In genomic region chr16:1705688-1706385, GRCh38 we compare ENCODE assay signal across 8 cellular contexts. TPM values are rescaled to one million over a fixed set of nuclear protein-coding genes. Genes with fewer than 3 reads are reported as not detected.
DNase-seq lines count a peak whose midpoint lies in the region; ATAC-seq and TF ChIP-seq lines count a peak whose summit lies in the region.

TSS of gene MAPK8IP3 (plus strand) at chr16:1706195. CDS start at chr16:1706340, 145 bp downstream.

- peaks cover 66% of the 10 kb centered on the region for H3K36me3 Mint-ChIP-seq in activated T-cell treated with anti-CD3 and anti-CD28 coated beads, Interleukin-2, amount 50 U/mL, for 24 hours (ENCODE audit: low read depth)

- no peaks in the 10 kb centered on the region for H3K9me3 ChIP-seq in PC-3 (ENCODE audit: low read length)

- peaks cover 27% of the 10 kb centered on the region for H3K4me1 ChIP-seq in PC-3 (ENCODE audit: insufficient read depth, low read length)

- TF ChIP-seq CTCF in PC-3 (conservative IDR thresholded peaks at IDR 0.05; ENCODE audit: low read depth, low read length), result peak; percentile 66

- TF ChIP-seq RAD21 in Ishikawa (IDR thresholded peaks at IDR 0.05; ENCODE audit: low read depth), result no peak

- peak within 1 kb of the TSS; percentile 87 for H3K27ac ChIP-seq in PC-3 (ENCODE audit: low read length)

- H3K9me3 Mint-ChIP-seq in activated T-cell treated with anti-CD3 and anti-CD28 coated beads, Interleukin-2, amount 50 U/mL, for 24 hours, result no peaks in the 10 kb centered on the region

- no TSS peak for BruUV-seq in PC-3 (replicated peaks; lab: Mats Ljungman, UMichigan)

- H3K27ac Mint-ChIP-seq in activated T-cell treated with anti-CD3 and anti-CD28 coated beads, Interleukin-2, amount 50 U/mL, for 24 hours, result peak within 1 kb of the TSS; percentile 99

- CTCF ChIA-PET in PC-3 (lab: Charles Lee), result interaction anchor here (0.6 to 1.4 kb wide), 6 partner anchors 8 to 285 kb away, joined by 3 to 8 read pairs (median 8); partner anchors contain the start of gene SPSB3

- H2AFZ ChIP-seq in PC-3 (ENCODE audit: low read length), result peak within 1 kb of the TSS; percentile 81

- no peaks in the 10 kb centered on the region for H3K27me3 ChIP-seq in PC-3 (ENCODE audit: low read length)

- peak within 1 kb of the TSS; percentile 99 for H3K4me3 Mint-ChIP-seq in activated T-cell treated with anti-CD3 and anti-CD28 coated beads, Interleukin-2, amount 50 U/mL, for 24 hours

- DNase-seq in DMS53 (lab: John Stamatoyannopoulos, UW) (peak; percentile 92), PC-3 (peak; percentile 90), myocyte (ENCODE audit: low read depth) (peak; percentile 92)
- DNase-seq in activated T-cell treated with anti-CD3 and anti-CD28 coated beads, Interleukin-2, amount 50 U/mL, for 24 hours, result peak; percentile 100
- DNase-seq in stimulated activated CD8-positive, alpha-beta memory T cell treated with anti-CD3 and anti-CD28 coated beads, Interleukin-7, amount 100 ng/mL, for 4 hours (ENCODE audit: low read depth in 2 of 2), result peak; percentile 76 to 88

- H3K4me2 ChIP-seq in PC-3 (ENCODE audit: low read length), result peak within 1 kb of the TSS; percentile 91

- peaks cover 46% of the 10 kb centered on the region for H3K79me2 ChIP-seq in PC-3 (ENCODE audit: low read length)

- POLR2A ChIA-PET in PC-3 (lab: Charles Lee; ENCODE audit: unreplicated experiment), result interaction anchor here (1.0 to 1.5 kb wide), 2 partner anchors 17 to 28 kb away, joined by 3 to 5 read pairs; partner anchors contain the start of gene JPT2

- H3K4me1 Mint-ChIP-seq in activated T-cell treated with anti-CD3 and anti-CD28 coated beads, Interleukin-2, amount 50 U/mL, for 24 hours (ENCODE audit: low read depth), result peaks cover 44% of the 10 kb centered on the region

- H3K4me3 ChIP-seq in PC-3 (ENCODE audit: low read length), result peak within 1 kb of the TSS; percentile 96

- no peaks in the 10 kb centered on the region for H3K27me3 Mint-ChIP-seq in activated T-cell treated with anti-CD3 and anti-CD28 coated beads, Interleukin-2, amount 50 U/mL, for 24 hours

- H4K20me1 ChIP-seq in PC-3 (ENCODE audit: low read length), result peaks cover 17% of the 10 kb centered on the region

- H3K9ac ChIP-seq in PC-3 (ENCODE audit: low read length), result peak within 1 kb of the TSS; percentile 90

- peaks cover 4% of the 10 kb centered on the region for H3F3A ChIP-seq in PC-3 (ENCODE audit: low read length, unreplicated experiment)

- ATAC-seq in GM21576 (IDR thresholded peaks at IDR 0.05; ENCODE audit: unreplicated experiment) (peak; percentile 78), PC-3 (peak; percentile 62), esophagus mucosa (peak; percentile 91)

- intact Hi-C loops in PC-3 (cut with micrococcal nuclease), result loop anchor here (2.0 to 5.0 kb wide), 2 partner anchors 27 to 94 kb away; partner anchors contain the start of genes CRAMP1, IFT140 and JPT2

- no peaks in the 10 kb centered on the region for H3K9me2 ChIP-seq in PC-3 (replicated peaks; ENCODE audit: low read length)

- H3K36me3 ChIP-seq in PC-3 (ENCODE audit: low read depth, low read length), result peaks cover 3% of the 10 kb centered on the region; the same call in 1 of the 2 replicates

- no peak for TF ChIP-seq EP300 in Ishikawa (IDR thresholded peaks at IDR 0.05; ENCODE audit: borderline replicate concordance)

TF ChIP-seq in Ishikawa, 13 proteins besides CTCF, POLR2A, EP300 and RAD21:
- TF ChIP-seq NFIC (IDR thresholded peaks at IDR 0.05) (no peak), FOXM1 (IDR thresholded peaks at IDR 0.05; ENCODE audit: borderline replicate concordance, low read depth) (no peak), ZBTB7A (IDR thresholded peaks at IDR 0.05; ENCODE audit: low read depth) (no peak; the same call in 1 of the 2 replicates), CREB1 (IDR thresholded peaks at IDR 0.05; ENCODE audit: low read depth) (peak; percentile 79), TAF1 (IDR thresholded peaks at IDR 0.05; ENCODE audit: low read depth) (peak; percentile 76), TCF12 (IDR thresholded peaks at IDR 0.05; ENCODE audit: low read depth) (no peak), MAX (IDR thresholded peaks at IDR 0.05) (peak; percentile 12), REST (IDR thresholded peaks at IDR 0.05; ENCODE audit: low read depth) (no peak), TEAD4 (IDR thresholded peaks at IDR 0.05) (no peak), CEBPB (IDR thresholded peaks at IDR 0.05) (no peak), USF1 (IDR thresholded peaks at IDR 0.05) (no peak), EGR1 (IDR thresholded peaks at IDR 0.05) (no peak), YY1 (IDR thresholded peaks at IDR 0.05; ENCODE audit: low read depth) (peak; percentile 40; the same call in 1 of the 2 replicates)

RNA-seq across cellular contexts. Expression of gene MAPK8IP3, which starts in this region (rescaled TPM):
- total RNA-seq in PC-3 (2014; rRNA removed) (41.1 and 59.7 TPM in 2 replicates), esophagus mucosa (16.3 TPM), myocyte (90.3 and 108 TPM in 2 replicates)
- polyA plus RNA-seq in myocyte (2012), result 61.8 TPM

Comparison
In these comparisons a context has a peak if more than half of its experiments do, and no peak if none do; other contexts are left out.
1. Peak in every context shown above with its lines: DNase-seq, ATAC-seq, H3K4me3 ChIP-seq and H3K27ac ChIP-seq.